8 cellular contexts compared by ENCODE assay signal in genomic region chr17:44386182-44386525, GRCh38.
DNase-seq lines count a peak whose midpoint lies in the region; ATAC-seq lines count a peak whose summit lies in the region.

No MANE protein-coding gene starts in this region.

- ATAC-seq in stimulated activated naive CD8-positive, alpha-beta T cell treated with anti-CD3 and anti-CD28 coated beads, Interleukin-15, Interleukin-2, amounts not matched to agents 100 U/mL and 50 U/mL, for 24 hours = no peak
- ATAC-seq in activated naive CD8-positive, alpha-beta T cell treated with anti-CD3 and anti-CD28 coated beads, Interleukin-2, amount 50 U/mL, for 24 hours = no peak
- ATAC-seq in memory B cell (ENCODE audit: low read depth) (no peak), HG03097 (IDR thresholded peaks at IDR 0.05; ENCODE audit: low FRiP score, unreplicated experiment) (no peak), HG02571 (IDR thresholded peaks at IDR 0.05; ENCODE audit: unreplicated experiment) (no peak)

- peaks cover 29% of the 10 kb centered on the region for H3K27me3 Mint-ChIP-seq in stimulated activated naive CD8-positive, alpha-beta T cell treated with anti-CD3 and anti-CD28 coated beads, Interleukin-15, Interleukin-2, amounts not matched to agents 100 ng/mL and 50 ng/mL, for 24 hours
- H3K27me3 Mint-ChIP-seq in activated naive CD8-positive, alpha-beta T cell treated with anti-CD3 and anti-CD28 coated beads, Interleukin-2, amount 50 U/mL, for 24 hours = peaks cover 25% of the 10 kb centered on the region
- H3K27me3 Mint-ChIP-seq in memory B cell = peaks cover 25% of the 10 kb centered on the region

- H3K4me3 Mint-ChIP-seq in stimulated activated naive CD8-positive, alpha-beta T cell treated with anti-CD3 and anti-CD28 coated beads, Interleukin-15, Interleukin-2, amounts not matched to agents 100 ng/mL and 50 ng/mL, for 24 hours = peak overlapping the region; percentile 72
- peak overlapping the region; percentile 71 for H3K4me3 Mint-ChIP-seq in activated naive CD8-positive, alpha-beta T cell treated with anti-CD3 and anti-CD28 coated beads, Interleukin-2, amount 50 U/mL, for 24 hours
- H3K4me3 Mint-ChIP-seq in memory B cell = peak overlapping the region; percentile 76

- H3K4me1 Mint-ChIP-seq in stimulated activated naive CD8-positive, alpha-beta T cell treated with anti-CD3 and anti-CD28 coated beads, Interleukin-15, Interleukin-2, amounts not matched to agents 100 ng/mL and 50 ng/mL, for 24 hours (ENCODE audit: low read depth) = peaks cover 18% of the 10 kb centered on the region
- peaks cover 9% of the 10 kb centered on the region for H3K4me1 Mint-ChIP-seq in activated naive CD8-positive, alpha-beta T cell treated with anti-CD3 and anti-CD28 coated beads, Interleukin-2, amount 50 U/mL, for 24 hours
- H3K4me1 Mint-ChIP-seq in memory B cell = peaks cover 15% of the 10 kb centered on the region

- no peak overlapping the region for H3K27ac Mint-ChIP-seq in stimulated activated naive CD8-positive, alpha-beta T cell treated with anti-CD3 and anti-CD28 coated beads, Interleukin-15, Interleukin-2, amounts not matched to agents 100 ng/mL and 50 ng/mL, for 24 hours
- H3K27ac Mint-ChIP-seq in activated naive CD8-positive, alpha-beta T cell treated with anti-CD3 and anti-CD28 coated beads, Interleukin-2, amount 50 U/mL, for 24 hours = no peak overlapping the region
- H3K27ac Mint-ChIP-seq in memory B cell = no peak overlapping the region

- H3K9me3 Mint-ChIP-seq in stimulated activated naive CD8-positive, alpha-beta T cell treated with anti-CD3 and anti-CD28 coated beads, Interleukin-15, Interleukin-2, amounts not matched to agents 100 ng/mL and 50 ng/mL, for 24 hours = no peaks in the 10 kb centered on the region
- no peaks in the 10 kb centered on the region for H3K9me3 Mint-ChIP-seq in activated naive CD8-positive, alpha-beta T cell treated with anti-CD3 and anti-CD28 coated beads, Interleukin-2, amount 50 U/mL, for 24 hours
- H3K9me3 Mint-ChIP-seq in memory B cell = no peaks in the 10 kb centered on the region

- no peak for DNase-seq in stimulated activated naive CD8-positive, alpha-beta T cell treated with anti-CD3 and anti-CD28 coated beads, Interleukin-15, Interleukin-2, amounts not matched to agents 100 U/mL and 50 U/mL, for 24 hours
- no peak for DNase-seq in activated naive CD8-positive, alpha-beta T cell treated with anti-CD3 and anti-CD28 coated beads, Interleukin-2, amount 50 U/mL, for 24 hours
- no peak for DNase-seq in memory B cell (ENCODE audit: low spot score in 2 of 2)
- DNase-seq in islet precursor cell = no peak
- DNase-seq in HCEC 1CT = no peak

- no peaks in the 10 kb centered on the region for H3K36me3 Mint-ChIP-seq in stimulated activated naive CD8-positive, alpha-beta T cell treated with anti-CD3 and anti-CD28 coated beads, Interleukin-15, Interleukin-2, amounts not matched to agents 100 ng/mL and 50 ng/mL, for 24 hours (ENCODE audit: low read depth)
- H3K36me3 Mint-ChIP-seq in activated naive CD8-positive, alpha-beta T cell treated with anti-CD3 and anti-CD28 coated beads, Interleukin-2, amount 50 U/mL, for 24 hours (ENCODE audit: low read depth) = no peaks in the 10 kb centered on the region
- no peaks in the 10 kb centered on the region for H3K36me3 Mint-ChIP-seq in memory B cell
